Comparison of ENCODE assay signal across 2 cellular contexts in the genomic region with DNA sequence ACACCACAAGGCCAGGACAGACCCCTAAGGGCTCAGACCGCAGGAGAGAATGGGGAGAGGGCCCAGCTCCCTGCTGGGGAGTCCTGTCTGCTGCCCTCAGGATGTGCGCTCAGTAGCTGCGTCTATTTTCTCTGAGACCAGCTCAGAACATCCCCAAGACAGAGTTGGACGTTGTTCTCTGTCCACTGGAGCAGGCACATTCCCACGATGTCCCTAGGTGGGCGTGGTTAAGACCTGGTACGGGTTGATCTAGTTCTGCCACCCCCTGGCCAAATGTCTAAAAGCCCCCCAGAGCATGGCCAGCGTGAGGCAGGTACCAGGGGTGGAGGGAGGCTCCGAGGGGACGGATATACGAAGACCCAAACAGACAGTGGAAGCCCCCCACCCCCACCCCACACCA.
TF ChIP-seq lines count a peak whose summit lies in the region.

No MANE protein-coding gene starts in this region.

TF ChIP-seq in HepG2, 621 proteins besides CTCF, POLR2A, EP300 and RAD21:
- TF ChIP-seq SP1 (IDR thresholded peaks at IDR 0.05) (no peak), SP1 (CRISPR knock-in tag; IDR thresholded peaks at IDR 0.05) (peak; percentile 6; the same call in 1 of the 2 replicates), FOXO1 (CRISPR knock-in tag; IDR thresholded peaks at IDR 0.05) (no peak)
TF ChIP-seq in HepG2: peak in this region for 1.

TF ChIP-seq in H1, 55 proteins besides CTCF, POLR2A, EP300 and RAD21:
- TF ChIP-seq GTF2F1 (IDR thresholded peaks at IDR 0.05; ENCODE audit: borderline replicate concordance, low read depth, low read length), result no peak
- no peak for TF ChIP-seq NRF1 (IDR thresholded peaks at IDR 0.05; ENCODE audit: low read depth, low read length)
- TF ChIP-seq MAX (IDR thresholded peaks at IDR 0.05), result no peak
- no peak for TF ChIP-seq FOSL1 (IDR thresholded peaks at IDR 0.05; ENCODE audit: insufficient read depth, low read depth, low read length)
- no peak for TF ChIP-seq CTBP2 (IDR thresholded peaks at IDR 0.05; ENCODE audit: borderline replicate concordance, insufficient read depth, insufficient read length, low read length)
- no peak for TF ChIP-seq SAP30 (IDR thresholded peaks at IDR 0.05; ENCODE audit: insufficient read depth, insufficient replicate concordance, low read length)
- no peak for TF ChIP-seq SP2 (IDR thresholded peaks at IDR 0.05; ENCODE audit: low read length)
- TF ChIP-seq PHF8 (conservative IDR thresholded peaks at IDR 0.05; ENCODE audit: low read depth, low read length), result no peak
- no peak for TF ChIP-seq POLR2AphosphoS5 (IDR thresholded peaks at IDR 0.05; ENCODE audit: low read depth, low read length)
- TF ChIP-seq POU5F1 (IDR thresholded peaks at IDR 0.05; ENCODE audit: low read depth, low read length), result no peak
- no peak for TF ChIP-seq CEBPB (IDR thresholded peaks at IDR 0.05; ENCODE audit: low read depth, low read length)
- TF ChIP-seq, protein P1, sequence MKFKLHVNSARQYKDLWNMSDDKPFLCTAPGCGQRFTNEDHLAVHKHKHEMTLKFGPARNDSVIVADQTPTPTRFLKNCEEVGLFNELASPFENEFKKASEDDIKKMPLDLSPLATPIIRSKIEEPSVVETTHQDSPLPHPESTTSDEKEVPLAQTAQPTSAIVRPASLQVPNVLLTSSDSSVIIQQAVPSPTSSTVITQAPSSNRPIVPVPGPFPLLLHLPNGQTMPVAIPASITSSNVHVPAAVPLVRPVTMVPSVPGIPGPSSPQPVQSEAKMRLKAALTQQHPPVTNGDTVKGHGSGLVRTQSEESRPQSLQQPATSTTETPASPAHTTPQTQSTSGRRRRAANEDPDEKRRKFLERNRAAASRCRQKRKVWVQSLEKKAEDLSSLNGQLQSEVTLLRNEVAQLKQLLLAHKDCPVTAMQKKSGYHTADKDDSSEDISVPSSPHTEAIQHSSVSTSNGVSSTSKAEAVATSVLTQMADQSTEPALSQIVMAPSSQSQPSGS (IDR thresholded peaks at IDR 0.05; ENCODE audit: low read length), result no peak
